3 cellular contexts compared by ENCODE assay signal in the genomic region with DNA sequence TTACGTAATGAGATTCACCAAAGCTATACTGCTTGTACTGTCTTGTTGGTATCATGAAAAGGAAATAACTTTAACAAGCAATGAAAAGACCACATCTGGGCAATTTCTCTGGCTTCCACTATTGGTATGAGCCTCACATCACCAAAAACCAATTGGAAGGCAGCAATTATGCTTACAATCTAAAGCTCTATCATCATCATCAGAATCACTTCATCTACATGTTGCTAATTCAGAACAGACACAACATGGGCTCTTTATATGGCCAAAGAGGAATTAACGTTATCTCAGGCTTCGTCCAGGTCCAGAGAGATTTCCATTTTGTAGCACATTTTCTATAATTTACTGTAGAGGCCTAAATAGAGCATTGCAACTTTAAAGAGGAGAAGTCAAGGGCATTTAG.
"Had no signal": no experiment of that assay in that cellular context is flagged by ENCODE, and none has a peak within 500 bp of the region (broad histone marks: within the 10 kb centered on the region; RNA-seq: fewer than 3 reads in every experiment).

No MANE protein-coding gene starts in this region.

- H3K4me3 ChIP-seq: GM12878 had no signal

- DNase-seq: GDM1, GF-D8 had no signal

- ATAC-seq: GM12878 had no signal
